In the genomic region with DNA sequence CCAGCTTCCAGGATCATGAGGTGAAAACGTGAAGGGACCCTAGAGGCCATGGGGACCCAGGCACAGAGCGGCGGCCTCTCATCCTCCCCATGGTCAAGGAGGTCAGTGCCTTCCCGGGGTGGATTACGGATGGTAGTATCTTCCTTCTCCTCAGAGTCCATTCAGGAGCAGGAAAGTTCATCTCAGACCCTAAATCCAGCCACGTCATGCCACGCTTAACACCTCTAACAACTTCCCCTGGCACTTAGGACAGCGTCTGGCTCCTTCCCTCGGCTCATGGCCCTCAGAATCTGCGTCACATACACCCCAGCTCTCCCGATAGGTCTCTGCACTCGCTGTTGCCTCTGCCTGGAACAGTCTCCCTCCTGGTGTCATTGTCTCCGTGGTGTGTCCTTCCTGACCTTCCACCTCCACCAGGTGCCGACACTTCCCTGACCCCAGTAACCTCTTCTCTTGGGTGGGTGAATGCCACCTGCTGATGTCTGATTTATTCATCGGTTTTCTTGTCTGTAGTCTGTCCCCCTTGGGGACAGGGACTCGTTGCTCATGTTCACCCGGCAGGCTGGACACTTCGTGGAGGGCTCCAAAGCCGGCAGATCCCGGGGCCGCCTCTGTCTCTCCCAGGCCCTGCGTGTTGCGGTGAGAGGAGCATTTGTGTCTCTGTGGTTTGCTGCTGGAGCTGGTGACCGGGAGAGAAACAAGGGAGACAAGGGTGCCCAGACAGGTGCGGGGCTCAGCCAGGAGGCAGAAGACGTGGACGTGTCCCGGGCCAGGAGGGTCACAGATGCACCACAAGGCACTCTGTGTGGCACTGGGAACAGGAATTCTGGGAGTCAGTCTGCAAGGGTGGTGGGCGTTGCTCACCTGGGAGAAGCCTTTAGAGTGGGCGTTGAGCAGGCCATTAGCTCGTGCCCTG, we compare ENCODE assay signal across 16 cellular contexts. TPM values are rescaled to one million over a fixed set of nuclear protein-coding genes. Genes with fewer than 3 reads are reported as not detected.
DNase-seq lines count a peak whose midpoint lies in the region; ATAC-seq and TF ChIP-seq lines count a peak whose summit lies in the region.
"Had no signal": no experiment of that assay in that cellular context is flagged by ENCODE, and none has a peak within 500 bp of the region (broad histone marks: within the 10 kb centered on the region; RNA-seq: fewer than 3 reads in every experiment).

No MANE protein-coding gene starts in this region.

- H3K4me1 ChIP-seq in BLaER1, result peaks cover 78% of the 10 kb centered on the region
- peaks cover 27% of the 10 kb centered on the region; the same call in 1 of the 2 replicates for H3K4me1 ChIP-seq in ES-I3 (ENCODE audit: insufficient read depth, low read length)
- H3K4me1 ChIP-seq in mucosa of stomach (ENCODE audit: control insufficient read depth, insufficient read depth, low read length), result peaks cover 88% of the 10 kb centered on the region
- H3K4me1 ChIP-seq in psoas muscle, result peaks cover 16% of the 10 kb centered on the region

- no peaks in the 10 kb centered on the region for H3K9me3 ChIP-seq in BLaER1
- no peaks in the 10 kb centered on the region for H3K9me3 ChIP-seq in ES-I3 (ENCODE audit: control insufficient read depth, insufficient read depth, low read length)
- no peaks in the 10 kb centered on the region for H3K9me3 ChIP-seq in mucosa of stomach (ENCODE audit: control insufficient read depth, low read length)
- H3K9me3 ChIP-seq in psoas muscle, result no peaks in the 10 kb centered on the region
- H3K9me3 ChIP-seq: right atrium auricular region had no signal

- ATAC-seq in psoas muscle (no peak), sciatic nerve (no peak)
- ATAC-seq: T-cell had no signal

- peak overlapping the region; percentile 2; the same call in 1 of the 2 replicates for H3K4me3 ChIP-seq in BLaER1
- peak overlapping the region; percentile 31 for H3K4me3 ChIP-seq in mucosa of stomach (ENCODE audit: low read length)
- H3K4me3 ChIP-seq in psoas muscle, result no peak overlapping the region
- H3K4me3 ChIP-seq: cardiac muscle cell, right atrium auricular region had no signal

- peak; percentile 53 for DNase-seq in SW480 (ENCODE audit: low spot score)
- no peak for DNase-seq in psoas muscle
- DNase-seq in cerebellar nuclear complex (lab: John Stamatoyannopoulos, UW), result no peak
- no peak for DNase-seq in sciatic nerve (ENCODE audit: low spot score)
- DNase-seq: activated CD4-positive, alpha-beta T cell treated with anti-CD3 and anti-CD28 coated beads, Interleukin-2, amount 50 U/mL, for 1 hour; activated effector memory CD4-positive, alpha-beta T cell treated with anti-CD3 and anti-CD28 coated beads, Interleukin-2, amount 50 U/mL, for 16 hours; H7; kidney; NCI-H2227 treated with DMSO at 0.1 percent for 48 hours; stimulated activated CD4-positive, alpha-beta T cell treated with anti-CD3 and anti-CD28 coated beads, Interleukin-4, amount 100 ng/mL, for 1 hour; T-cell had no signal

- peak overlapping the region; percentile 92 for H3K4me2 ChIP-seq in BLaER1

- WGBS in psoas muscle, 3 donors, result 91 to 92% (median 91%) methylated on average over 30 to 31 of the region's 31 CpGs

- H3K27me3 ChIP-seq in BLaER1, result no peaks in the 10 kb centered on the region
- H3K27me3 ChIP-seq in mucosa of stomach (ENCODE audit: control insufficient read depth, insufficient read depth, low read length), result no peaks in the 10 kb centered on the region
- peaks cover 0 to 11% (median 0%) of the 10 kb centered on the region in 3 donors for H3K27me3 ChIP-seq in psoas muscle (ENCODE audit: insufficient read depth in 3 of 3, low read length in 2 of 3)
- H3K27me3 ChIP-seq: cardiac muscle cell, right atrium auricular region had no signal

- H4K20me1 ChIP-seq in BLaER1, result peaks cover 5% of the 10 kb centered on the region; the same call in 1 of the 2 replicates

- no peak for TF ChIP-seq CTCF in psoas muscle (IDR thresholded peaks at IDR 0.05)

- H3K9ac ChIP-seq in BLaER1 (peak overlapping the region; percentile 57; the same call in 1 of the 2 replicates), ES-I3 (ENCODE audit: low read depth, low read length) (peak overlapping the region; percentile 59; the same call in 1 of the 2 replicates), mucosa of stomach (ENCODE audit: low read length) (peak overlapping the region; percentile 73)

- H3K36me3 ChIP-seq in BLaER1 (no peaks in the 10 kb centered on the region), ES-I3 (ENCODE audit: insufficient read depth, low read length) (no peaks in the 10 kb centered on the region), mucosa of stomach (ENCODE audit: control insufficient read depth, insufficient read depth, low read length) (no peaks in the 10 kb centered on the region), psoas muscle (ENCODE audit: insufficient read depth in 1 of 2, low read depth in 1 of 2) (no peaks in the 10 kb centered on the region)
- H3K36me3 ChIP-seq: cardiac muscle cell, right atrium auricular region had no signal

- intact Hi-C loops in psoas muscle (cut with DNase I) (loop anchor here (5.0 to 10.0 kb wide), 2 partner anchors 147 to 349 kb away; a partner anchor contains a TSS), sciatic nerve (cut with DNase I) (loop anchor here (10.0 kb wide), 1 partner anchor 349 kb away; a partner anchor contains a TSS)

- peak overlapping the region; percentile 90 for H3K27ac ChIP-seq in BLaER1
- H3K27ac ChIP-seq in psoas muscle, result no peak overlapping the region
- H3K27ac ChIP-seq: cardiac muscle cell, right atrium auricular region had no signal

RNA-seq across cellular contexts. Expression of a gene that starts 1.4 kb away (rescaled TPM):
- total RNA-seq in psoas muscle (under 1 TPM in 1 of 4 donors, not detected in 3; 0.27 TPM), sciatic nerve (1.2 TPM)
- under 1 TPM; 0.09 to 0.17 (median 0.12) TPM for polyA plus RNA-seq in psoas muscle
- polyA plus RNA-seq: cardiac muscle cell had no signal
